ENCODE assay signal across 1 cellular context in genomic region chr5:19865336-19866087, GRCh38.
TF ChIP-seq lines count a peak whose summit lies in the region.

No MANE protein-coding gene starts in this region.

TF ChIP-seq in SK-N-SH treated with all-trans-retinoic acid at 6 μM for 48 hours, 23 proteins besides CTCF, POLR2A, EP300 and RAD21 (continued from another document):
- TF ChIP-seq POU6F1 (CRISPR knock-in tag; IDR thresholded peaks at IDR 0.05; ENCODE audit: borderline replicate concordance, low read depth), result no peak
- no peak for TF ChIP-seq ZFP30 (CRISPR knock-in tag; IDR thresholded peaks at IDR 0.05)
